Comparison of ENCODE assay signal across 22 cellular contexts in the genomic region with DNA sequence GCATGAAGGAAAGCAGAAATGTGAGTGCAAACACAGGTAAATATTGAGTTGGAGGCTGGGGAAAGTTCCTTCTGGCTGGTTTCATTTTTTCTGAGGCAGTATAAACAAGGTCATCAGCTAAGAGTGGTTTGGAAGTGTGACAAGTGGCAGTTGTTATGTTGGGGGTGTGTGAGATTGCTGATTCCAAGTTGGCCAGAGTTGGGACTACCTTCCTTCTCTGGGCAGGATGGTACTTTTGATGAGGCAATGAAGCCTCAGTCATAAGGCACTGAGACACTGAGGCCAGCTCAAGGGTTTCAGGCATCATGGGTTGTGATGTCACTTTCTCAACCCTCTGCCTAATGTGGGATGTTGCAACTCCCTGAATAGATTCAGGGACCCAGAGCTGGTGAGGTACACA. TPM values are rescaled to one million over a fixed set of nuclear protein-coding genes. Genes with fewer than 3 reads are reported as not detected.
DNase-seq lines count a peak whose midpoint lies in the region; ATAC-seq, FAIRE-seq and TF ChIP-seq lines count a peak whose summit lies in the region.
"Had no signal": no experiment of that assay in that cellular context is flagged by ENCODE, and none has a peak within 500 bp of the region (broad histone marks: within the 10 kb centered on the region; RNA-seq: fewer than 3 reads in every experiment).

No MANE protein-coding gene starts in this region.

- no peaks in the 10 kb centered on the region for H3K36me3 Mint-ChIP-seq in MCF 10A (ENCODE audit: insufficient read depth, unreplicated experiment)

- H4K20me1 ChIP-seq in HepG2 (ENCODE audit: insufficient read depth, low read length) = no peaks in the 10 kb centered on the region
- H4K20me1 ChIP-seq in hepatocyte (ENCODE audit: insufficient read depth, poor library complexity, severe bottlenecking) = no peaks in the 10 kb centered on the region

- H3K27ac ChIP-seq in right lobe of liver (peak overlapping the region in 1 of 3 donors; percentile 29), HepG2 (ENCODE audit: extremely low read length, insufficient read depth, low read length) (no peak overlapping the region), hepatocyte (no peak overlapping the region)
- H3K27ac ChIP-seq: SJCRH30, spleen had no signal

- no peaks in the 10 kb centered on the region for H3K27me3 ChIP-seq in right lobe of liver
- H3K27me3 ChIP-seq in HepG2 (ENCODE audit: control insufficient read depth in 1 of 2, insufficient read depth in 2 of 2, low read length in 2 of 2) = no peaks in the 10 kb centered on the region
- H3K27me3 ChIP-seq in hepatocyte = no peaks in the 10 kb centered on the region
- H3K27me3 ChIP-seq: SJCRH30, spleen had no signal

- H3K9ac ChIP-seq in HepG2 (ENCODE audit: insufficient read depth, low read depth, low read length) = no peak overlapping the region

- H3K4me3 ChIP-seq in right lobe of liver = no peak overlapping the region
- no peak overlapping the region for H3K4me3 ChIP-seq in HepG2 (replicated peaks in 1 of 3; ENCODE audit: insufficient read depth in 1 of 3, low read depth in 2 of 3, low read length in 3 of 3)
- no peak overlapping the region for H3K4me3 ChIP-seq in hepatocyte
- H3K4me3 ChIP-seq: SJCRH30, spleen had no signal

- TF ChIP-seq POLR2A in right lobe of liver (IDR thresholded peaks at IDR 0.05) (no peak), HepG2 (IDR thresholded peaks at IDR 0.05; ENCODE audit: insufficient read depth in 1 of 2, low read depth in 2 of 2, low read length in 2 of 2) (no peak)

- TF ChIP-seq CTCF in right lobe of liver (IDR thresholded peaks at IDR 0.05) (no peak), HepG2 (CRISPR knock-in tag; IDR thresholded peaks at IDR 0.05) (no peak), MCF 10A (IDR thresholded peaks at IDR 0.05; ENCODE audit: unreplicated experiment) (no peak), hepatocyte (IDR thresholded peaks at IDR 0.05; ENCODE audit: poor library complexity) (no peak)

- intact Hi-C loops in right lobe of liver (cut with DNase I) = no loop called here
- intact Hi-C loops in HepG2 (cut with micrococcal nuclease; ENCODE audit: unreplicated experiment) = loop anchor here (5.0 kb wide), 1 partner anchor 286 kb away; no protein-coding TSS in a partner anchor
- intact Hi-C loops in MCF 10A (cut with micrococcal nuclease) = no loop called here
- intact Hi-C loops in left colon (cut with DNase I, micrococcal nuclease) = no loop called here

- CTCF ChIA-PET in HepG2 (lab: Yijun Ruan, JAX; ENCODE audit: low intra/inter-chr PET ratio, low total read pairs) = no interaction called here
- CTCF ChIA-PET in MCF 10A (lab: Yijun Ruan, JAX) = interaction anchor here (0.6 to 3.2 kb wide), 3 partner anchors 168 to 236 kb away, joined by 3 to 18 read pairs (median 3); no protein-coding TSS in a partner anchor

- H3K79me2 ChIP-seq in HepG2 (ENCODE audit: insufficient read depth, low read length) = no peaks in the 10 kb centered on the region
- H3K79me2 ChIP-seq in hepatocyte = no peaks in the 10 kb centered on the region

- ATAC-seq in right lobe of liver = peak; percentile 13 to 61 (median 46)
- ATAC-seq in HepG2 = no peak
- ATAC-seq in left colon = peak; percentile 24
- ATAC-seq in HG03520 (IDR thresholded peaks at IDR 0.05; ENCODE audit: unreplicated experiment) = no peak

- H3K4me1 Mint-ChIP-seq in MCF 10A (ENCODE audit: insufficient read depth, unreplicated experiment) = peaks cover 6% of the 10 kb centered on the region

- no peaks in the 10 kb centered on the region for H3K27me3 Mint-ChIP-seq in MCF 10A (ENCODE audit: insufficient read depth, unreplicated experiment)
- H3K27me3 Mint-ChIP-seq: activated naive CD4-positive, alpha-beta T cell treated with anti-CD3 and anti-CD28 coated beads, Interleukin-2, amount 50 U/mL, for 24 hours had no signal

- H3K36me3 ChIP-seq in right lobe of liver (no peaks in the 10 kb centered on the region), HepG2 (replicated peaks in 1 of 2; ENCODE audit: control insufficient read depth in 1 of 2, insufficient read depth in 2 of 2, low read length in 2 of 2) (no peaks in the 10 kb centered on the region), hepatocyte (replicated peaks; ENCODE audit: insufficient read depth, low read depth) (no peaks in the 10 kb centered on the region)
- H3K36me3 ChIP-seq: SJCRH30, spleen had no signal

- H2AFZ ChIP-seq in HepG2 (ENCODE audit: low read length) (no peak overlapping the region), hepatocyte (no peak overlapping the region)

- POLR2A ChIA-PET in HepG2 (lab: Yijun Ruan, JAX) = no interaction called here
- POLR2A ChIA-PET in MCF 10A (lab: Yijun Ruan, JAX) = no interaction called here

- H3K9me3 Mint-ChIP-seq in MCF 10A (ENCODE audit: unreplicated experiment) = peaks cover 12% of the 10 kb centered on the region

- no peak for TF ChIP-seq RAD21 in HepG2 (CRISPR knock-in tag; IDR thresholded peaks at IDR 0.05)

- TF ChIP-seq EP300 in HepG2 (IDR thresholded peaks at IDR 0.05; ENCODE audit: low read depth in 2 of 2, low read length in 2 of 2) (no peak), HepG2 (CRISPR knock-in tag; IDR thresholded peaks at IDR 0.05; ENCODE audit: borderline replicate concordance) (no peak)

- H3K4me1 ChIP-seq in right lobe of liver (peaks cover 0 to 23% (median 7%) of the 10 kb centered on the region in 4 donors), HepG2 (ENCODE audit: insufficient read depth, low read length) (no peaks in the 10 kb centered on the region), hepatocyte (ENCODE audit: insufficient read depth) (no peaks in the 10 kb centered on the region)
- H3K4me1 ChIP-seq: SJCRH30 had no signal

- no peaks in the 10 kb centered on the region for H3K9me2 ChIP-seq in hepatocyte (replicated peaks; ENCODE audit: insufficient read depth)

- BruUV-seq in HepG2 (replicated peaks; lab: Mats Ljungman, UMichigan) (no TSS peak), MCF 10A (replicated peaks; lab: Mats Ljungman, UMichigan) (no TSS peak)

- H3K4me2 ChIP-seq in HepG2 (ENCODE audit: low read depth, low read length) (no peak overlapping the region), hepatocyte (no peak overlapping the region)

- H3K9me3 ChIP-seq in right lobe of liver (no peaks in the 10 kb centered on the region), HepG2 (ENCODE audit: low read length) (peaks cover 9% of the 10 kb centered on the region; the same call in 1 of the 2 replicates), hepatocyte (ENCODE audit: low read depth) (no peaks in the 10 kb centered on the region)

- no peak for FAIRE-seq in HepG2 (lab: Jason Lieb, UNC)

- in situ Hi-C loops in HepG2 (cut with HindIII; ENCODE audit: extremely low pct_ligation_motif_present, low pct_unique_long_range_greater_than_20kb) = no loop called here

- no peak overlapping the region for H3K27ac Mint-ChIP-seq in MCF 10A (ENCODE audit: low read depth, unreplicated experiment)
- H3K27ac Mint-ChIP-seq: activated CD4-positive, alpha-beta T cell treated with anti-CD3 and anti-CD28 coated beads, Interleukin-2, amount 10 ng/mL, durations not matched to agents 7 days and 5 days; activated naive CD4-positive, alpha-beta T cell treated with anti-CD3 and anti-CD28 coated beads, Interleukin-2, amount 50 U/mL, for 24 hours; immature natural killer cell had no signal

- no peak overlapping the region for H3K4me3 Mint-ChIP-seq in MCF 10A (ENCODE audit: unreplicated experiment)
- H3K4me3 Mint-ChIP-seq: activated CD4-positive, alpha-beta T cell treated with anti-CD3 and anti-CD28 coated beads, Interleukin-2, amount 10 ng/mL, durations not matched to agents 7 days and 5 days; activated naive CD4-positive, alpha-beta T cell treated with anti-CD3 and anti-CD28 coated beads, Interleukin-2, amount 50 U/mL, for 24 hours; immature natural killer cell had no signal

- DNase-seq in right lobe of liver (peak in 1 of 3 donors; percentile 46), HepG2 (ENCODE audit: low spot score) (no peak), MCF 10A (ENCODE audit: unreplicated experiment) (peak; percentile 14), left colon (no peak), hepatocyte (ENCODE audit: low spot score) (no peak), NCI-H187 (lab: John Stamatoyannopoulos, UW) (no peak)
- DNase-seq in activated CD4-positive, alpha-beta T cell treated with anti-CD3 and anti-CD28 coated beads for 48 hours = no peak
- DNase-seq: activated CD4-positive, alpha-beta T cell treated with anti-CD3 and anti-CD28 coated beads, Interleukin-2, amount 10 ng/mL, durations not matched to agents 7 days and 5 days; activated T-cell treated with anti-CD3 and anti-CD28 coated beads, Interleukin-2, amount 50 U/mL, for 1 hour; COR-L47; GDM1; immature natural killer cell; NCI-H1417 treated with DMSO at 0.1 percent for 48 hours; NCI-H226; SJCRH30; spleen; T-helper 9 cell had no signal

RNA-seq across cellular contexts. Expression of a gene that starts 8.2 kb away (rescaled TPM):
- total RNA-seq in right lobe of liver (not detected), HepG2 (2016; rRNA removed; fragmentation: Illumina TruSeq; extraction: Trizol) (not detected in 2 replicates), MCF 10A (2022) (not detected in 2 replicates), left colon (not detected), hepatocyte (not detected in 2 replicates)
- total RNA-seq in HepG2 (2016; cell fraction: cytosol; rRNA removed; fragmentation: Illumina TruSeq; extraction: Trizol; ENCODE audit: low read depth) = not detected in 2 replicates
- total RNA-seq in HepG2 (2016; cell fraction: insoluble cytoplasmic fraction; rRNA removed; fragmentation: Illumina TruSeq; extraction: Trizol) = not detected in 2 replicates
- not detected in 2 replicates for total RNA-seq in HepG2 (2016; cell fraction: membrane; rRNA removed; fragmentation: Illumina TruSeq; extraction: Trizol)
- total RNA-seq in HepG2 (2016; cell fraction: nucleus; rRNA removed; fragmentation: Illumina TruSeq; extraction: Trizol) = not detected in 2 replicates
- polyA plus RNA-seq in HepG2 (2011; rRNA removed) (not detected in 2 replicates), hepatocyte (0.63 TPM in 1 of 2 replicates, not detected in the other)
- polyA plus RNA-seq in HepG2 (2011; cell fraction: cytosol; rRNA removed) = not detected in 2 replicates
- polyA plus RNA-seq in HepG2 (2011; cell fraction: nucleus; rRNA removed) = not detected in 2 replicates
- polyA plus RNA-seq in HepG2 (2012) = not detected in 2 replicates
- polyA plus RNA-seq in HepG2 (2016; cell fraction: cytosol; fragmentation: Illumina TruSeq; extraction: Trizol; ENCODE audit: low read depth) = not detected in 2 replicates
- polyA plus RNA-seq in HepG2 (2016; cell fraction: insoluble cytoplasmic fraction; fragmentation: Illumina TruSeq; extraction: Trizol; ENCODE audit: low read depth) = not detected in 2 replicates
- not detected in 2 replicates for polyA plus RNA-seq in HepG2 (2016; cell fraction: membrane; fragmentation: Illumina TruSeq; extraction: Trizol; ENCODE audit: low read depth)
- not detected in 2 replicates for polyA plus RNA-seq in HepG2 (2016; cell fraction: nucleus; fragmentation: Illumina TruSeq; extraction: Trizol; ENCODE audit: insufficient read depth, low read depth)
- not detected in 2 replicates for polyA minus RNA-seq in HepG2 (2011; rRNA and poly(A)+ RNA removed; ENCODE audit: low replicate concordance)
- not detected in 2 replicates for polyA minus RNA-seq in HepG2 (2011; cell fraction: cytosol; rRNA and poly(A)+ RNA removed)
- not detected in 2 replicates for polyA minus RNA-seq in HepG2 (2011; cell fraction: nucleus; rRNA and poly(A)+ RNA removed)
- total RNA-seq: activated CD4-positive, alpha-beta T cell treated with anti-CD3 and anti-CD28 coated beads, Interleukin-2, amount 10 ng/mL, durations not matched to agents 7 days and 5 days; glomerular endothelial cell; mononuclear cell; SJCRH30; spleen had no signal
- polyA plus RNA-seq: AG04450, immature natural killer cell, spleen had no signal

RNA-seq across cellular contexts. Expression of a gene that starts 58.0 kb away (rescaled TPM):
- 10 to 100 TPM; 33.5 to 62.9 (median 45.9) TPM for total RNA-seq in right lobe of liver
- 32.0 and 44.1 TPM in 2 replicates for total RNA-seq in HepG2 (2016; rRNA removed; fragmentation: Illumina TruSeq; extraction: Trizol)
- 4.9 and 5.3 TPM in 2 replicates for total RNA-seq in HepG2 (2016; cell fraction: cytosol; rRNA removed; fragmentation: Illumina TruSeq; extraction: Trizol; ENCODE audit: low read depth)
- total RNA-seq in HepG2 (2016; cell fraction: insoluble cytoplasmic fraction; rRNA removed; fragmentation: Illumina TruSeq; extraction: Trizol) = 29.0 and 43.4 TPM in 2 replicates
- total RNA-seq in HepG2 (2016; cell fraction: membrane; rRNA removed; fragmentation: Illumina TruSeq; extraction: Trizol) = 14.9 and 17.1 TPM in 2 replicates
- total RNA-seq in HepG2 (2016; cell fraction: nucleus; rRNA removed; fragmentation: Illumina TruSeq; extraction: Trizol) = 44.7 and 45.4 TPM in 2 replicates
- 114 and 124 TPM in 2 replicates for polyA plus RNA-seq in HepG2 (2011; rRNA removed)
- polyA plus RNA-seq in HepG2 (2011; cell fraction: cytosol; rRNA removed) = 115 and 125 TPM in 2 replicates
- polyA plus RNA-seq in HepG2 (2011; cell fraction: nucleus; rRNA removed) = 68.0 and 100 TPM in 2 replicates
- polyA plus RNA-seq in HepG2 (2012) = 47.5 and 62.4 TPM in 2 replicates
- polyA plus RNA-seq in HepG2 (2016; cell fraction: cytosol; fragmentation: Illumina TruSeq; extraction: Trizol; ENCODE audit: low read depth) = 1.6 and 2.6 TPM in 2 replicates
- 24.3 and 25.6 TPM in 2 replicates for polyA plus RNA-seq in HepG2 (2016; cell fraction: insoluble cytoplasmic fraction; fragmentation: Illumina TruSeq; extraction: Trizol; ENCODE audit: low read depth)
- polyA plus RNA-seq in HepG2 (2016; cell fraction: membrane; fragmentation: Illumina TruSeq; extraction: Trizol; ENCODE audit: low read depth) = 5.4 and 5.7 TPM in 2 replicates
- polyA plus RNA-seq in HepG2 (2016; cell fraction: nucleus; fragmentation: Illumina TruSeq; extraction: Trizol; ENCODE audit: insufficient read depth, low read depth) = 51.7 and 54.3 TPM in 2 replicates
- polyA minus RNA-seq in HepG2 (2011; rRNA and poly(A)+ RNA removed; ENCODE audit: low replicate concordance) = 196 and 646 TPM in 2 replicates
- 105 and 122 TPM in 2 replicates for polyA minus RNA-seq in HepG2 (2011; cell fraction: cytosol; rRNA and poly(A)+ RNA removed)
- polyA minus RNA-seq in HepG2 (2011; cell fraction: nucleus; rRNA and poly(A)+ RNA removed) = 74.0 and 90.1 TPM in 2 replicates
- 22.5 and 39.2 TPM in 2 replicates for total RNA-seq in MCF 10A (2022)
- total RNA-seq in left colon = 10 to 100 TPM; 68.2 to 71.1 TPM
- total RNA-seq in hepatocyte = 52.7 and 53.0 TPM in 2 replicates
- polyA plus RNA-seq in hepatocyte = 19.0 and 21.2 TPM in 2 replicates

Comparison
In these comparisons a context has a peak if more than half of its experiments do, and no peak if none do; other contexts are left out.
1. ATAC-seq: peak in right lobe of liver (4 of 4) and left colon (single experiment); none in HepG2 (single experiment) and HG03520 (single experiment).